8 cellular contexts compared by ENCODE assay signal in genomic region chr17:14302421-14303099, GRCh38. TPM values are rescaled to one million over a fixed set of nuclear protein-coding genes. Genes with fewer than 3 reads are reported as not detected.
DNase-seq lines count a peak whose midpoint lies in the region; ATAC-seq and TF ChIP-seq lines count a peak whose summit lies in the region.

No MANE protein-coding gene starts in this region.

- H3K9me3 ChIP-seq in right lobe of liver, result no peaks in the 10 kb centered on the region

- peaks cover 0 to 25% (median 8%) of the 10 kb centered on the region in 4 donors for H3K4me1 ChIP-seq in right lobe of liver

- H3K9me3 Mint-ChIP-seq in activated CD4-positive, alpha-beta T cell treated with anti-CD3 and anti-CD28 coated beads, Interleukin-2, amount 10 ng/mL, durations not matched to agents 7 days and 5 days, result no peaks in the 10 kb centered on the region

- peak overlapping the region; percentile 89 to 94 (median 93) for H3K27ac ChIP-seq in right lobe of liver

- peak overlapping the region; percentile 92 for H3K27ac Mint-ChIP-seq in activated CD4-positive, alpha-beta T cell treated with anti-CD3 and anti-CD28 coated beads, Interleukin-2, amount 10 ng/mL, durations not matched to agents 7 days and 5 days

- peaks cover 65% of the 10 kb centered on the region for H3K4me1 Mint-ChIP-seq in activated CD4-positive, alpha-beta T cell treated with anti-CD3 and anti-CD28 coated beads, Interleukin-2, amount 10 ng/mL, durations not matched to agents 7 days and 5 days

- POLR2A ChIA-PET in GM10248 (lab: Yijun Ruan, JAX), result no interaction called here
- POLR2A ChIA-PET in activated CD4-positive, alpha-beta T cell treated with anti-CD3 and anti-CD28 coated beads, Interleukin-2, amount 10 ng/mL, durations not matched to agents 7 days and 5 days (lab: Charles Lee), result interaction anchor here (0.6 to 2.1 kb wide), 3 partner anchors 101 to 521 kb away, joined by 3 to 7 read pairs (median 7); no protein-coding TSS in a partner anchor

- peak; percentile 60 for TF ChIP-seq POLR2A in right lobe of liver (IDR thresholded peaks at IDR 0.05)

- TF ChIP-seq CTCF in GM10248 (IDR thresholded peaks at IDR 0.05; ENCODE audit: control extremely low read depth, extremely low read depth, low read depth, missing control alignments) (peak; percentile 88), right lobe of liver (IDR thresholded peaks at IDR 0.05) (peak; percentile 72 to 96 (median 82))

- H3K36me3 ChIP-seq in right lobe of liver, result no peaks in the 10 kb centered on the region

- H3K4me3 Mint-ChIP-seq in activated CD4-positive, alpha-beta T cell treated with anti-CD3 and anti-CD28 coated beads, Interleukin-2, amount 10 ng/mL, durations not matched to agents 7 days and 5 days, result peak overlapping the region; percentile 91

- peak overlapping the region; percentile 68 to 89 (median 86) for H3K4me3 ChIP-seq in right lobe of liver

- intact Hi-C loops in right lobe of liver (cut with DNase I), result no loop called here

- 0% methylated on average over 27 of the region's 64 CpGs for WGBS in right lobe of liver (ENCODE audit: insufficient coverage, low coverage, low lambda C conversion rate, missing lambda C conversion rate)

- peaks cover 11% of the 10 kb centered on the region for H3K36me3 Mint-ChIP-seq in activated CD4-positive, alpha-beta T cell treated with anti-CD3 and anti-CD28 coated beads, Interleukin-2, amount 10 ng/mL, durations not matched to agents 7 days and 5 days (ENCODE audit: low read depth)

- no peaks in the 10 kb centered on the region for H3K27me3 ChIP-seq in right lobe of liver

- CTCF ChIA-PET in GM10248 (lab: Yijun Ruan, JAX), result interaction anchor here (1.0 to 2.8 kb wide), 15 partner anchors 11 to 964 kb away, joined by 3 to 9 read pairs (median 4); no protein-coding TSS in a partner anchor
- CTCF ChIA-PET in activated CD4-positive, alpha-beta T cell treated with anti-CD3 and anti-CD28 coated beads, Interleukin-2, amount 10 ng/mL, durations not matched to agents 7 days and 5 days (lab: Charles Lee), result interaction anchor here (0.9 to 3.5 kb wide), 13 partner anchors 15 to 706 kb away, joined by 3 to 18 read pairs (median 3); no protein-coding TSS in a partner anchor

- DNase-seq in GM10248 (ENCODE audit: extremely low spot score), result peak; percentile 82
- peak; percentile 89 for DNase-seq in HCEC 1CT
- DNase-seq in NCI-H1105 (lab: John Stamatoyannopoulos, UW), result peak; percentile 71
- DNase-seq in activated CD4-positive, alpha-beta T cell treated with anti-CD3 and anti-CD28 coated beads, Interleukin-2, amount 10 ng/mL, durations not matched to agents 7 days and 5 days, result peak; percentile 83
- peak; percentile 31 to 76 for DNase-seq in dermis microvascular lymphatic vessel endothelial cell (ENCODE audit: low read depth in 2 of 2)
- peak; percentile 88 to 91 (median 90) for DNase-seq in right lobe of liver
- peak; percentile 85 for DNase-seq in stimulated activated CD4-positive, alpha-beta T cell treated with anti-CD3 and anti-CD28 coated beads, Interleukin-4, amount 100 ng/mL, for 1 hour
- no peak for DNase-seq in DMS79 treated with DMSO at 0.1 percent for 48 hours (lab: John Stamatoyannopoulos, UW)

- H3K27me3 Mint-ChIP-seq in activated CD4-positive, alpha-beta T cell treated with anti-CD3 and anti-CD28 coated beads, Interleukin-2, amount 10 ng/mL, durations not matched to agents 7 days and 5 days, result peaks cover 26% of the 10 kb centered on the region

- ATAC-seq in right lobe of liver, result peak; percentile 48 to 60 (median 58)

RNA-seq across cellular contexts. Expression of gene HS3ST3B1, which starts 1.7 kb away (rescaled TPM):
- total RNA-seq in activated CD4-positive, alpha-beta T cell treated with anti-CD3 and anti-CD28 coated beads, Interleukin-2, amount 10 ng/mL, durations not matched to agents 7 days and 5 days, result 10 to 100 TPM; 11.5 to 11.9 TPM
- total RNA-seq in dermis microvascular lymphatic vessel endothelial cell (0.64 and 2.8 TPM in 2 replicates), right lobe of liver (10 to 100 TPM; 22.5 to 36.6 (median 28.2) TPM)
